Comparison of ENCODE assay signal across 21 cellular contexts in the genomic region with DNA sequence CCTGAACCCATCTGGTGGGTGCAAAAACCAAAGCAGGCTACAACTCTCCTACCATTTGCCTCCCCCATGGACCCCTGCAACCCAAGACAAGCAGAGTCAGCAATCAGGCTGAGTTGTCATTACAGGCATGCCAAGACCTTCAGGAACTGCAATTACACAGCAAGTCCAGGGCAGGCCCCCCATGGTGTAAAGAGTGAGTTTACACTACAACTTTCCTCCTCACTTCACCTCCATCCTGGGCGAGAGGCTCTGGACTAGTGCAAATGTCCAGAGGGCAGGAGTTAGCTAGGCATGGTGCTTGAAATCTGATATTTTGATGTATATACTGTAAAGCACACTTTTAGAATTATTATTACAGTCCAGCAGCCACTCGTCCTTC. TPM values are rescaled to one million over a fixed set of nuclear protein-coding genes. Genes with fewer than 3 reads are reported as not detected.
A peak's percentile ranks its signal among the peaks of the same experiment; 100 is the strongest.
DNase-seq lines count a peak whose midpoint lies in the region; ATAC-seq, FAIRE-seq and TF ChIP-seq lines count a peak whose summit lies in the region.
"Had no signal": no experiment of that assay in that cellular context is flagged by ENCODE, and none has a peak within 500 bp of the region (broad histone marks: within the 10 kb centered on the region; RNA-seq: fewer than 3 reads in every experiment).

No MANE protein-coding gene starts in this region.

- H3K4me1 ChIP-seq in K562 (replicated peaks in 1 of 2; ENCODE audit: control insufficient read depth in 2 of 2, insufficient read depth in 2 of 2, low read length in 2 of 2), result peaks cover 0 to 5% of the 10 kb centered on the region in 2 experiments; a peak in 2 of 5 replicates

- no peak overlapping the region for H3K4me3 ChIP-seq in K562
- H3K4me3 ChIP-seq: GM23248 had no signal

- intact Hi-C loops in natural killer cell (cut with micrococcal nuclease) (no loop called here), K562 (cut with micrococcal nuclease) (loop anchor here (5.0 kb wide), 3 partner anchors 38 to 167 kb away; no protein-coding TSS in a partner anchor), posterior vena cava (cut with DNase I) (loop anchor here in 1 of 2 donors (5.0 kb wide), 1 partner anchor 268 kb away; no protein-coding TSS in a partner anchor)

- no peak overlapping the region for H3K27ac ChIP-seq in K562 (ENCODE audit: extremely low read depth, low read depth, low read length)
- H3K27ac ChIP-seq: GM23248, KMS-11 had no signal

- H3K9me3 ChIP-seq in K562 (replicated peaks; ENCODE audit: control insufficient read depth, insufficient read depth, low read depth, low read length), result no peaks in the 10 kb centered on the region
- H3K9me3 ChIP-seq: SK-N-SH had no signal

- H3K27me3 Mint-ChIP-seq in natural killer cell treated with Interleukin-12 subunit alpha and Interleukin-12 subunit beta and Interleukin-15 and Interleukin-18, amount 100 ng/mL, for 72 hours, result peaks cover 5 to 10% of the 10 kb centered on the region in 2 donors
- peaks cover under 1 to 10% of the 10 kb centered on the region in 2 donors for H3K27me3 Mint-ChIP-seq in natural killer cell (ENCODE audit: low read depth in 2 of 2)

- no peak overlapping the region for H3K4me2 ChIP-seq in K562 (ENCODE audit: insufficient read depth, low read length)
- H3K4me2 ChIP-seq: KMS-11, SK-N-SH had no signal

- WGBS in K562 (ENCODE audit: insufficient coverage, low coverage, missing lambda C conversion rate), result 38% methylated on average over 2 of the region's 2 CpGs

- H3K36me3 Mint-ChIP-seq in natural killer cell treated with Interleukin-12 subunit alpha and Interleukin-12 subunit beta and Interleukin-15 and Interleukin-18, amount 100 ng/mL, for 72 hours, result no peaks in the 10 kb centered on the region
- no peaks in the 10 kb centered on the region for H3K36me3 Mint-ChIP-seq in natural killer cell
- H3K36me3 Mint-ChIP-seq: CD4-positive, CD25-positive, alpha-beta regulatory T cell had no signal

- H4K20me1 ChIP-seq in K562 (replicated peaks; ENCODE audit: control insufficient read depth, insufficient read depth, low read length), result no peaks in the 10 kb centered on the region

- H3K9me1 ChIP-seq in K562 (ENCODE audit: control insufficient read depth, insufficient read depth, low read length), result no peaks in the 10 kb centered on the region

- H3K4me3 Mint-ChIP-seq in natural killer cell treated with Interleukin-12 subunit alpha and Interleukin-12 subunit beta and Interleukin-15 and Interleukin-18, amount 100 ng/mL, for 72 hours, result no peak overlapping the region
- H3K4me3 Mint-ChIP-seq in natural killer cell, result no peak overlapping the region
- H3K4me3 Mint-ChIP-seq: CD4-positive, CD25-positive, alpha-beta regulatory T cell; HFFc6 had no signal

- POLR2A ChIA-PET in K562 (lab: Yijun Ruan, JAX), result no interaction called here

- FAIRE-seq in K562 (lab: Jason Lieb, UNC), result no peak
- FAIRE-seq: GM18507 had no signal

- no peak overlapping the region for H3K27ac Mint-ChIP-seq in natural killer cell treated with Interleukin-12 subunit alpha and Interleukin-12 subunit beta and Interleukin-15 and Interleukin-18, amount 100 ng/mL, for 72 hours
- no peak overlapping the region for H3K27ac Mint-ChIP-seq in natural killer cell
- H3K27ac Mint-ChIP-seq: CD4-positive, CD25-positive, alpha-beta regulatory T cell; HFFc6 had no signal

- no peaks in the 10 kb centered on the region for H3K36me3 ChIP-seq in K562 (ENCODE audit: control insufficient read depth, insufficient read depth, low read length)

- ATAC-seq in natural killer cell treated with Interleukin-12 subunit alpha and Interleukin-12 subunit beta and Interleukin-15 and Interleukin-18, amount 100 ng/mL, for 72 hours, result no peak
- ATAC-seq in natural killer cell, result no peak
- ATAC-seq in K562, result no peak
- ATAC-seq: Panc1 had no signal

- no peak for TF ChIP-seq RAD21 in K562 (CRISPR knock-in tag; conservative IDR thresholded peaks at IDR 0.05 in 1 of 2, IDR thresholded peaks at IDR 0.05 in 1 of 2)

- DNase-seq in natural killer cell treated with Interleukin-12 subunit alpha and Interleukin-12 subunit beta and Interleukin-15 and Interleukin-18, amount 100 ng/mL, for 72 hours (ENCODE audit: low spot score), result peak; percentile 28
- DNase-seq in natural killer cell (no peak), K562 (ENCODE audit: extremely low read depth in 1 of 4, low spot score in 3 of 4) (no peak), posterior vena cava (ENCODE audit: low spot score) (peak; percentile 64), DMS 273 (lab: John Stamatoyannopoulos, UW; ENCODE audit: unreplicated experiment) (no peak), HuH-7.5 (ENCODE audit: low spot score) (no peak), midbrain (lab: John Stamatoyannopoulos, UW) (no peak)
- DNase-seq: CD4-positive, CD25-positive, alpha-beta regulatory T cell; GM23248; H7; HFFc6; IMR-90; MM.1S; NCI-H2029; NCI-H526 treated with DMSO at 0.1 percent for 48 hours; SK-N-SH had no signal

- in situ Hi-C loops in K562 (cut with MboI), result no loop called here

- peaks cover 4 to 10% of the 10 kb centered on the region in 2 donors for H3K4me1 Mint-ChIP-seq in natural killer cell treated with Interleukin-12 subunit alpha and Interleukin-12 subunit beta and Interleukin-15 and Interleukin-18, amount 100 ng/mL, for 72 hours (ENCODE audit: low read depth in 2 of 2)
- peaks cover 7 to 13% of the 10 kb centered on the region in 2 donors for H3K4me1 Mint-ChIP-seq in natural killer cell

- CTCF ChIA-PET in K562 (lab: Yijun Ruan, JAX; ENCODE audit: low intra/inter-chr PET ratio), result interaction anchor here (0.6 kb wide), 1 partner anchor 1238 kb away, joined by 3 read pairs; no protein-coding TSS in a partner anchor

- no peaks in the 10 kb centered on the region for H3K79me2 ChIP-seq in K562 (ENCODE audit: control insufficient read depth, insufficient read depth, low read length)

- H3K9ac ChIP-seq in K562 (ENCODE audit: insufficient read depth in 1 of 2, low read depth in 2 of 2, low read length in 2 of 2), result peak overlapping the region in 1 of 2 experiments; percentile 19; a peak in 1 of 4 replicates
- H3K9ac ChIP-seq: GM23248, KMS-11, SK-N-SH had no signal

- TF ChIP-seq CTCF in natural killer cell (IDR thresholded peaks at IDR 0.05) (no peak), K562 (IDR thresholded peaks at IDR 0.05 in 2 of 3, conservative IDR thresholded peaks at IDR 0.05 in 1 of 3; ENCODE audit: insufficient read depth in 2 of 3, low read depth in 1 of 3, low read length in 3 of 3) (no peak)

- no peak for TF ChIP-seq POLR2A in K562 (conservative IDR thresholded peaks at IDR 0.05)

- BruUV-seq in K562 (replicated peaks; lab: Mats Ljungman, UMichigan), result no TSS peak

- no peak for TF ChIP-seq EP300 in K562 (IDR thresholded peaks at IDR 0.05; ENCODE audit: low read length)

- no peak overlapping the region for H2AFZ ChIP-seq in K562 (ENCODE audit: low read depth, low read length)
- H2AFZ ChIP-seq: GM23248 had no signal

- no peaks in the 10 kb centered on the region for H3K27me3 ChIP-seq in K562 (ENCODE audit: control insufficient read depth in 2 of 2, insufficient read depth in 2 of 2, low read length in 2 of 2)

- H3K9me3 Mint-ChIP-seq in natural killer cell treated with Interleukin-12 subunit alpha and Interleukin-12 subunit beta and Interleukin-15 and Interleukin-18, amount 100 ng/mL, for 72 hours, result no peaks in the 10 kb centered on the region
- no peaks in the 10 kb centered on the region for H3K9me3 Mint-ChIP-seq in natural killer cell
- H3K9me3 Mint-ChIP-seq: HFFc6 had no signal

RNA-seq across cellular contexts. Expression of gene P4HA2, which starts 7.0 kb away (rescaled TPM):
- 10 to 100 TPM in 1 of 2 donors, 1 to 10 TPM in 1; 5.5 to 20.1 TPM for total RNA-seq in natural killer cell treated with Interleukin-12 subunit alpha and Interleukin-12 subunit beta and Interleukin-15 and Interleukin-18, amount 100 ng/mL, for 72 hours
- total RNA-seq in natural killer cell, result under 1 TPM in 1 of 3 donors, not detected in 2; 0.20 TPM
- 85.5 and 109 TPM in 2 replicates for total RNA-seq in K562 (2011; cell fraction: chromatin; rRNA removed; ENCODE audit: low replicate concordance)
- total RNA-seq in K562 (2011; cell fraction: nucleolus; rRNA removed), result 93.4 and 102 TPM in 2 replicates
- total RNA-seq in K562 (2011; cell fraction: nucleoplasm; rRNA removed), result 98.7 and 106 TPM in 2 replicates
- 11.9 and 12.1 TPM in 2 replicates for total RNA-seq in K562 (2014; rRNA removed)
- 11.6 and 12.7 TPM in 2 replicates for total RNA-seq in K562 (2014; rRNA removed; fragmentation: Illumina TruSeq; extraction: Trizol)
- total RNA-seq in K562 (2015; rRNA removed; fragmentation: Illumina TruSeq; extraction: Trizol), result 11.2 and 11.4 TPM in 2 replicates
- total RNA-seq in K562 (2021), result 14.2 and 14.3 TPM in 2 replicates
- polyA plus RNA-seq in K562 (2011; rRNA removed), result 50.0 and 59.7 TPM in 2 replicates
- 34.9 and 51.8 TPM in 2 replicates for polyA plus RNA-seq in K562 (2011; cell fraction: cytosol; rRNA removed)
- 59.8 and 76.7 TPM in 2 replicates for polyA plus RNA-seq in K562 (2011; cell fraction: nucleus; rRNA removed)
- 20.8 and 31.5 TPM in 2 replicates for polyA plus RNA-seq in K562 (2012)
- 10.7 and 12.5 TPM in 2 replicates for polyA plus RNA-seq in K562 (2014; fragmentation: Illumina TruSeq; extraction: Trizol)
- polyA plus RNA-seq in K562 (2014; fragmentation: Nextera tagmentation; extraction: Ambion mirVana), result 10 to 100 TPM; 17.9 to 29.2 TPM
- polyA plus RNA-seq in K562 (2014; rRNA removed), result 9.6 and 10.7 TPM in 2 replicates
- polyA minus RNA-seq in K562 (2011; rRNA and poly(A)+ RNA removed), result 50.0 and 59.9 TPM in 2 replicates
- polyA minus RNA-seq in K562 (2011; cell fraction: cytosol; rRNA and poly(A)+ RNA removed), result 21.2 and 21.5 TPM in 2 replicates
- polyA minus RNA-seq in K562 (2011; cell fraction: nucleus; rRNA and poly(A)+ RNA removed), result 18.2 and 27.4 TPM in 2 replicates
- 10 to 100 TPM; 33.2 to 58.8 TPM for total RNA-seq in posterior vena cava
- total RNA-seq: CD4-positive, CD25-positive, alpha-beta regulatory T cell had no signal
- polyA plus RNA-seq: CD4-positive, CD25-positive, alpha-beta regulatory T cell had no signal

RNA-seq across cellular contexts. Expression of gene PDLIM4, which starts 22.8 kb away (rescaled TPM):
- not detected for total RNA-seq in natural killer cell treated with Interleukin-12 subunit alpha and Interleukin-12 subunit beta and Interleukin-15 and Interleukin-18, amount 100 ng/mL, for 72 hours
- total RNA-seq in natural killer cell (not detected), K562 (2014; rRNA removed) (13.1 and 22.8 TPM in 2 replicates), K562 (2014; rRNA removed; fragmentation: Illumina TruSeq; extraction: Trizol) (3.5 and 4.5 TPM in 2 replicates), K562 (2015; rRNA removed; fragmentation: Illumina TruSeq; extraction: Trizol) (12.1 and 12.3 TPM in 2 replicates), K562 (2021) (31.5 and 32.8 TPM in 2 replicates), posterior vena cava (10 to 100 TPM; 82.5 to 83.2 TPM)
- total RNA-seq in K562 (2011; cell fraction: chromatin; rRNA removed; ENCODE audit: low replicate concordance), result 15.3 and 55.6 TPM in 2 replicates
- total RNA-seq in K562 (2011; cell fraction: nucleolus; rRNA removed), result 40.3 and 43.7 TPM in 2 replicates
- 22.2 and 23.8 TPM in 2 replicates for total RNA-seq in K562 (2011; cell fraction: nucleoplasm; rRNA removed)
- polyA plus RNA-seq in K562 (2011; rRNA removed) (13.6 and 17.2 TPM in 2 replicates), K562 (2014; fragmentation: Illumina TruSeq; extraction: Trizol) (28.9 and 44.6 TPM in 2 replicates), K562 (2014; fragmentation: Nextera tagmentation; extraction: Ambion mirVana) (under 1 TPM; 0.28 to 0.73 TPM), K562 (2014; rRNA removed) (14.0 and 21.3 TPM in 2 replicates)
- polyA plus RNA-seq in K562 (2011; cell fraction: cytosol; rRNA removed), result 29.6 and 178 TPM in 2 replicates
- 34.4 and 101 TPM in 2 replicates for polyA plus RNA-seq in K562 (2011; cell fraction: nucleus; rRNA removed)
- 25.0 and 31.0 TPM in 2 replicates for polyA plus RNA-seq in K562 (2012)
- 3.7 and 7.8 TPM in 2 replicates for polyA minus RNA-seq in K562 (2011; rRNA and poly(A)+ RNA removed)
- 29.4 and 30.8 TPM in 2 replicates for polyA minus RNA-seq in K562 (2011; cell fraction: cytosol; rRNA and poly(A)+ RNA removed)
- 19.0 and 26.5 TPM in 2 replicates for polyA minus RNA-seq in K562 (2011; cell fraction: nucleus; rRNA and poly(A)+ RNA removed)
- total RNA-seq: A172; CD4-positive, CD25-positive, alpha-beta regulatory T cell; NCI-H460 had no signal
- polyA plus RNA-seq: CD4-positive, CD25-positive, alpha-beta regulatory T cell had no signal

RNA-seq across cellular contexts. Expression of gene SLC22A4, which starts 59.5 kb away (rescaled TPM):
- total RNA-seq in natural killer cell treated with Interleukin-12 subunit alpha and Interleukin-12 subunit beta and Interleukin-15 and Interleukin-18, amount 100 ng/mL, for 72 hours, result 1 to 10 TPM in 1 of 2 donors, under 1 TPM in 1; 0.93 to 2.5 TPM
- total RNA-seq in natural killer cell, result 1 to 10 TPM in 1 of 3 donors, under 1 TPM in 2; 0.14 to 2.3 (median 0.27) TPM
- total RNA-seq in K562 (2011; cell fraction: chromatin; rRNA removed; ENCODE audit: low replicate concordance), result 10.8 and 13.1 TPM in 2 replicates
- total RNA-seq in K562 (2011; cell fraction: nucleolus; rRNA removed), result 15.8 and 21.3 TPM in 2 replicates
- total RNA-seq in K562 (2011; cell fraction: nucleoplasm; rRNA removed), result 10.2 and 12.6 TPM in 2 replicates
- 6.5 and 7.9 TPM in 2 replicates for total RNA-seq in K562 (2014; rRNA removed)
- total RNA-seq in K562 (2014; rRNA removed; fragmentation: Illumina TruSeq; extraction: Trizol), result 5.7 and 6.2 TPM in 2 replicates
- 4.5 and 4.8 TPM in 2 replicates for total RNA-seq in K562 (2015; rRNA removed; fragmentation: Illumina TruSeq; extraction: Trizol)
- total RNA-seq in K562 (2021), result 7.6 and 9.6 TPM in 2 replicates
- 5.2 and 9.5 TPM in 2 replicates for polyA plus RNA-seq in K562 (2011; rRNA removed)
- polyA plus RNA-seq in K562 (2011; cell fraction: cytosol; rRNA removed), result 3.8 and 8.4 TPM in 2 replicates
- polyA plus RNA-seq in K562 (2011; cell fraction: nucleus; rRNA removed), result 9.1 and 22.6 TPM in 2 replicates
- 1.1 and 2.8 TPM in 2 replicates for polyA plus RNA-seq in K562 (2012)
- polyA plus RNA-seq in K562 (2014; fragmentation: Illumina TruSeq; extraction: Trizol), result 5.8 and 6.1 TPM in 2 replicates
- polyA plus RNA-seq in K562 (2014; fragmentation: Nextera tagmentation; extraction: Ambion mirVana), result 1 to 10 TPM; 2.7 to 2.9 TPM
- 6.0 and 7.0 TPM in 2 replicates for polyA plus RNA-seq in K562 (2014; rRNA removed)
- polyA minus RNA-seq in K562 (2011; rRNA and poly(A)+ RNA removed), result 4.2 and 9.2 TPM in 2 replicates
- polyA minus RNA-seq in K562 (2011; cell fraction: cytosol; rRNA and poly(A)+ RNA removed), result 4.4 and 7.5 TPM in 2 replicates
- 7.0 and 13.3 TPM in 2 replicates for polyA minus RNA-seq in K562 (2011; cell fraction: nucleus; rRNA and poly(A)+ RNA removed)
- total RNA-seq in posterior vena cava, result 1 to 10 TPM; 2.5 to 3.1 TPM
- total RNA-seq: CD4-positive, CD25-positive, alpha-beta regulatory T cell had no signal
- polyA plus RNA-seq: CD4-positive, CD25-positive, alpha-beta regulatory T cell had no signal

Comparison
In these comparisons a context has a peak if more than half of its experiments do, and no peak if none do; other contexts are left out.
1. DNase-seq: peak in natural killer cell treated with Interleukin-12 subunit alpha and Interleukin-12 subunit beta and Interleukin-15 and Interleukin-18, amount 100 ng/mL, for 72 hours (single experiment) and posterior vena cava (single experiment); none in natural killer cell (single experiment), K562 (0 of 4), DMS 273 (single experiment), HuH-7.5 (single experiment) and midbrain (single experiment).
2. RNA of gene P4HA2, which starts 7.0 kb away (total RNA-seq): 33.2 to 58.8 TPM in posterior vena cava, 5.5 to 20.1 TPM in natural killer cell treated with Interleukin-12 subunit alpha and Interleukin-12 subunit beta and Interleukin-15 and Interleukin-18, amount 100 ng/mL, for 72 hours and 11.2 to 109 TPM in K562; 0.20 TPM in natural killer cell; every median in the first group is over 4 times any median in the second.